1 cellular context compared by ENCODE assay signal in genomic region chr7:24830440-24831050, GRCh38.
TF ChIP-seq lines count a peak whose summit lies in the region.

No MANE protein-coding gene starts in this region.

TF ChIP-seq in IMR-90, 13 proteins besides CTCF, POLR2A, EP300 and RAD21 (continued from another document):
- TF ChIP-seq, protein P1, sequence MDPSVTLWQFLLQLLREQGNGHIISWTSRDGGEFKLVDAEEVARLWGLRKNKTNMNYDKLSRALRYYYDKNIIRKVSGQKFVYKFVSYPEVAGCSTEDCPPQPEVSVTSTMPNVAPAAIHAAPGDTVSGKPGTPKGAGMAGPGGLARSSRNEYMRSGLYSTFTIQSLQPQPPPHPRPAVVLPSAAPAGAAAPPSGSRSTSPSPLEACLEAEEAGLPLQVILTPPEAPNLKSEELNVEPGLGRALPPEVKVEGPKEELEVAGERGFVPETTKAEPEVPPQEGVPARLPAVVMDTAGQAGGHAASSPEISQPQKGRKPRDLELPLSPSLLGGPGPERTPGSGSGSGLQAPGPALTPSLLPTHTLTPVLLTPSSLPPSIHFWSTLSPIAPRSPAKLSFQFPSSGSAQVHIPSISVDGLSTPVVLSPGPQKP (IDR thresholded peaks at IDR 0.05; ENCODE audit: borderline replicate concordance, low read depth, low read length): no peak
- TF ChIP-seq RCOR1 (IDR thresholded peaks at IDR 0.05; ENCODE audit: insufficient replicate concordance, low read length) (no peak), FOS (IDR thresholded peaks at IDR 0.05; ENCODE audit: low read depth, low read length) (no peak), MXI1 (IDR thresholded peaks at IDR 0.05; ENCODE audit: borderline replicate concordance, low read depth, low read length) (no peak), CEBPB (IDR thresholded peaks at IDR 0.05; ENCODE audit: low read depth, low read length) (no peak), BHLHE40 (IDR thresholded peaks at IDR 0.05; ENCODE audit: low read depth, low read length) (no peak), CHD1 (IDR thresholded peaks at IDR 0.05; ENCODE audit: low read depth, low read length) (no peak), MAZ (IDR thresholded peaks at IDR 0.05; ENCODE audit: borderline replicate concordance, low read depth, low read length) (no peak), NFE2L2 (IDR thresholded peaks at IDR 0.05; ENCODE audit: low read depth, low read length) (no peak)
